In genomic region chr10:3946234-3947229, GRCh38 we compare ENCODE assay signal across 11 cellular contexts.
DNase-seq lines count a peak whose midpoint lies in the region; ATAC-seq and TF ChIP-seq lines count a peak whose summit lies in the region.
"Had no signal": no experiment of that assay in that cellular context is flagged by ENCODE, and none has a peak within 500 bp of the region (broad histone marks: within the 10 kb centered on the region; RNA-seq: fewer than 3 reads in every experiment).

No MANE protein-coding gene starts in this region.

- no peaks in the 10 kb centered on the region for H3K36me3 ChIP-seq in SJCRH30
- H3K36me3 ChIP-seq: neutrophil had no signal

- H3K36me3 Mint-ChIP-seq in activated CD4-positive, alpha-beta T cell treated with anti-CD3 and anti-CD28 coated beads, Interleukin-2, amount 10 ng/mL, durations not matched to agents 7 days and 5 days (ENCODE audit: low read depth): peaks cover 18% of the 10 kb centered on the region
- no peaks in the 10 kb centered on the region for H3K36me3 Mint-ChIP-seq in activated CD8-positive, alpha-beta T cell treated with anti-CD3 and anti-CD28 coated beads for 36 hours (ENCODE audit: low read depth)
- no peaks in the 10 kb centered on the region for H3K36me3 Mint-ChIP-seq in immature natural killer cell

- H3K27me3 Mint-ChIP-seq in activated CD4-positive, alpha-beta T cell treated with anti-CD3 and anti-CD28 coated beads, Interleukin-2, amount 10 ng/mL, durations not matched to agents 7 days and 5 days: no peaks in the 10 kb centered on the region
- no peaks in the 10 kb centered on the region for H3K27me3 Mint-ChIP-seq in activated CD8-positive, alpha-beta T cell treated with anti-CD3 and anti-CD28 coated beads for 36 hours
- H3K27me3 Mint-ChIP-seq in immature natural killer cell (ENCODE audit: low read depth in 3 of 3): peaks cover 7 to 16% (median 11%) of the 10 kb centered on the region in 3 donors
- H3K27me3 Mint-ChIP-seq in stimulated activated naive CD8-positive, alpha-beta T cell treated with anti-CD3 and anti-CD28 coated beads, Interleukin-15, amount 100 ng/mL, for 72 hours: no peaks in the 10 kb centered on the region

- no peak overlapping the region for H3K27ac ChIP-seq in SJCRH30
- H3K27ac ChIP-seq: neutrophil had no signal

- intact Hi-C loops in activated CD8-positive, alpha-beta T cell treated with anti-CD3 and anti-CD28 coated beads for 36 hours (cut with micrococcal nuclease): no loop called here

- peak overlapping the region; percentile 60 for H3K4me3 Mint-ChIP-seq in activated CD4-positive, alpha-beta T cell treated with anti-CD3 and anti-CD28 coated beads, Interleukin-2, amount 10 ng/mL, durations not matched to agents 7 days and 5 days
- peak overlapping the region; percentile 57 for H3K4me3 Mint-ChIP-seq in activated CD8-positive, alpha-beta T cell treated with anti-CD3 and anti-CD28 coated beads for 36 hours
- peak overlapping the region; percentile 41 to 78 (median 66) for H3K4me3 Mint-ChIP-seq in immature natural killer cell
- peak overlapping the region; percentile 38 to 66 for H3K4me3 Mint-ChIP-seq in stimulated activated naive CD8-positive, alpha-beta T cell treated with anti-CD3 and anti-CD28 coated beads, Interleukin-15, amount 100 ng/mL, for 72 hours

- no peak overlapping the region for H3K4me3 ChIP-seq in SJCRH30

- POLR2A ChIA-PET in activated CD4-positive, alpha-beta T cell treated with anti-CD3 and anti-CD28 coated beads, Interleukin-2, amount 10 ng/mL, durations not matched to agents 7 days and 5 days (lab: Charles Lee): interaction anchor here (0.6 to 1.0 kb wide), 4 partner anchors 141 to 193 kb away, joined by 3 to 4 read pairs (median 4); partner anchors contain the start of gene KLF6
- POLR2A ChIA-PET in activated CD8-positive, alpha-beta T cell treated with anti-CD3 and anti-CD28 coated beads for 36 hours (lab: Charles Lee): interaction anchor here (0.8 to 1.8 kb wide), 8 partner anchors 11 to 163 kb away, joined by 3 to 5 read pairs (median 3); partner anchors contain the start of gene KLF6

- TF ChIP-seq CTCF in activated CD8-positive, alpha-beta T cell treated with anti-CD3 and anti-CD28 coated beads for 36 hours (IDR thresholded peaks at IDR 0.05): no peak

- peak overlapping the region; percentile 84 for H3K27ac Mint-ChIP-seq in activated CD4-positive, alpha-beta T cell treated with anti-CD3 and anti-CD28 coated beads, Interleukin-2, amount 10 ng/mL, durations not matched to agents 7 days and 5 days
- H3K27ac Mint-ChIP-seq in activated CD8-positive, alpha-beta T cell treated with anti-CD3 and anti-CD28 coated beads for 36 hours: peak overlapping the region; percentile 80
- peak overlapping the region; percentile 69 to 93 (median 90) for H3K27ac Mint-ChIP-seq in immature natural killer cell
- H3K27ac Mint-ChIP-seq in stimulated activated naive CD8-positive, alpha-beta T cell treated with anti-CD3 and anti-CD28 coated beads, Interleukin-15, amount 100 ng/mL, for 72 hours: peak overlapping the region; percentile 22 to 93

- CTCF ChIA-PET in activated CD4-positive, alpha-beta T cell treated with anti-CD3 and anti-CD28 coated beads, Interleukin-2, amount 10 ng/mL, durations not matched to agents 7 days and 5 days (lab: Charles Lee): interaction anchor here (0.7 to 1.6 kb wide), 3 partner anchors 11 to 171 kb away, joined by 3 to 7 read pairs (median 4); no protein-coding TSS in a partner anchor
- CTCF ChIA-PET in activated CD8-positive, alpha-beta T cell treated with anti-CD3 and anti-CD28 coated beads for 36 hours (lab: Charles Lee): interaction anchor here (0.7 to 2.3 kb wide), 3 partner anchors 14 to 297 kb away, joined by 3 to 5 read pairs (median 3); no protein-coding TSS in a partner anchor

- peaks cover 88% of the 10 kb centered on the region for H3K4me1 Mint-ChIP-seq in activated CD4-positive, alpha-beta T cell treated with anti-CD3 and anti-CD28 coated beads, Interleukin-2, amount 10 ng/mL, durations not matched to agents 7 days and 5 days
- H3K4me1 Mint-ChIP-seq in activated CD8-positive, alpha-beta T cell treated with anti-CD3 and anti-CD28 coated beads for 36 hours (ENCODE audit: low read depth): peaks cover 74% of the 10 kb centered on the region
- H3K4me1 Mint-ChIP-seq in immature natural killer cell: peaks cover 72 to 82% of the 10 kb centered on the region in 2 donors
- peaks cover 91% of the 10 kb centered on the region for H3K4me1 Mint-ChIP-seq in stimulated activated naive CD8-positive, alpha-beta T cell treated with anti-CD3 and anti-CD28 coated beads, Interleukin-15, amount 100 ng/mL, for 72 hours

- no peaks in the 10 kb centered on the region for H3K27me3 ChIP-seq in SJCRH30

- H3K9me3 Mint-ChIP-seq in activated CD4-positive, alpha-beta T cell treated with anti-CD3 and anti-CD28 coated beads, Interleukin-2, amount 10 ng/mL, durations not matched to agents 7 days and 5 days: peaks cover 5% of the 10 kb centered on the region
- no peaks in the 10 kb centered on the region for H3K9me3 Mint-ChIP-seq in activated CD8-positive, alpha-beta T cell treated with anti-CD3 and anti-CD28 coated beads for 36 hours
- H3K9me3 Mint-ChIP-seq in immature natural killer cell: no peaks in the 10 kb centered on the region
- H3K9me3 Mint-ChIP-seq in stimulated activated naive CD8-positive, alpha-beta T cell treated with anti-CD3 and anti-CD28 coated beads, Interleukin-15, amount 100 ng/mL, for 72 hours: no peaks in the 10 kb centered on the region

- DNase-seq in activated CD4-positive, alpha-beta T cell treated with anti-CD3 and anti-CD28 coated beads, Interleukin-2, amount 10 ng/mL, durations not matched to agents 7 days and 5 days: no peak
- DNase-seq in activated CD4-positive, alpha-beta T cell treated with anti-CD3 and anti-CD28 coated beads, Interleukin-2, amount 50 U/mL, for 1 hour: no peak
- DNase-seq in activated CD8-positive, alpha-beta T cell treated with anti-CD3 and anti-CD28 coated beads for 36 hours: peak; percentile 17
- DNase-seq in immature natural killer cell (no peak), SJCRH30 (no peak)
- DNase-seq in stimulated activated naive CD8-positive, alpha-beta T cell treated with anti-CD3 and anti-CD28 coated beads, Interleukin-15, amount 100 ng/mL, for 72 hours: no peak
- DNase-seq in stimulated activated CD4-positive, alpha-beta T cell treated with anti-CD3 and anti-CD28 coated beads, Interleukin-12 subunit alpha, Interleukin-12 subunit beta, amount 100 ng/mL, for 4 hours: no peak
- DNase-seq: NCI-H446 treated with DMSO at 0.1 percent for 48 hours, SHP77 had no signal

- no peaks in the 10 kb centered on the region for H3K4me1 ChIP-seq in SJCRH30

- no peaks in the 10 kb centered on the region for H3K9me3 ChIP-seq in SJCRH30 (replicated peaks)
- H3K9me3 ChIP-seq: neutrophil had no signal

- ATAC-seq in activated CD8-positive, alpha-beta T cell treated with anti-CD3 and anti-CD28 coated beads for 36 hours: peak; percentile 12
- ATAC-seq in stimulated activated naive CD8-positive, alpha-beta T cell treated with anti-CD3 and anti-CD28 coated beads, Interleukin-15, amount 100 ng/mL, for 72 hours: no peak
- ATAC-seq in GM18511 (IDR thresholded peaks at IDR 0.05; ENCODE audit: unreplicated experiment): no peak
